Comparison of ENCODE assay signal across 22 cellular contexts in genomic region chr12:31017535-31017934, GRCh38. TPM values are rescaled to one million over a fixed set of nuclear protein-coding genes. Genes with fewer than 3 reads are reported as not detected.
DNase-seq lines count a peak whose midpoint lies in the region; ATAC-seq, FAIRE-seq and TF ChIP-seq lines count a peak whose summit lies in the region.
"Had no signal": no experiment of that assay in that cellular context is flagged by ENCODE, and none has a peak within 500 bp of the region (broad histone marks: within the 10 kb centered on the region; RNA-seq: fewer than 3 reads in every experiment).

No MANE protein-coding gene starts in this region.

- POLR2A ChIA-PET in H1 (lab: Charles Lee; ENCODE audit: partially characterized antibody) = no interaction called here

- no peak for TF ChIP-seq EP300 in H1 (IDR thresholded peaks at IDR 0.05; ENCODE audit: borderline replicate concordance in 1 of 2, low read depth in 2 of 2, low read length in 2 of 2)

- peak; percentile 18 for ATAC-seq in stimulated activated naive CD8-positive, alpha-beta T cell treated with anti-CD3 and anti-CD28 coated beads, Interleukin-15, amount 100 ng/mL, for 72 hours
- no peak for ATAC-seq in stimulated activated naive CD8-positive, alpha-beta T cell treated with anti-CD3 and anti-CD28 coated beads, Interleukin-15, Interleukin-2, amounts not matched to agents 100 U/mL and 50 U/mL, for 24 hours
- no peak for ATAC-seq in HG03439 (IDR thresholded peaks at IDR 0.05; ENCODE audit: unreplicated experiment)

- H2BK120ac ChIP-seq in H1 (replicated peaks; ENCODE audit: low read depth, low read length) = no peak overlapping the region

- H2BK15ac ChIP-seq in H1 (ENCODE audit: low read length) = no peak overlapping the region

- peak overlapping the region; percentile 6; the same call in 1 of the 2 replicates for H2BK5ac ChIP-seq in H1 (ENCODE audit: low read depth, low read length)

- no peak for TF ChIP-seq CTCF in H1 (IDR thresholded peaks at IDR 0.05; ENCODE audit: control extremely low read depth in 1 of 3, insufficient read depth in 1 of 3, low read depth in 1 of 3, low read length in 3 of 3)

- no peak overlapping the region for H3K4me3 ChIP-seq in H1 (ENCODE audit: extremely low read depth in 1 of 4, insufficient read depth in 2 of 4, low read depth in 3 of 4, low read length in 4 of 4)
- H3K4me3 ChIP-seq: MG63, SJSA1 had no signal

- 67% methylated on average over 4 of the region's 4 CpGs; no CpG with 5 or more reads in 1 of the 2 experiments for WGBS in H1 (ENCODE audit: extremely low coverage in 1 of 2, insufficient coverage in 1 of 2, insufficient read length in 1 of 2, insufficient replicate concordance in 2 of 2, low coverage in 1 of 2, low lambda C conversion rate in 2 of 2, missing lambda C conversion rate in 1 of 2), 2 experiments

- no peak overlapping the region for H3K27ac Mint-ChIP-seq in stimulated activated naive CD8-positive, alpha-beta T cell treated with anti-CD3 and anti-CD28 coated beads, Interleukin-15, amount 100 ng/mL, for 72 hours

- CTCF ChIA-PET in H1 (lab: Charles Lee; ENCODE audit: partially characterized antibody) = no interaction called here

- no peaks in the 10 kb centered on the region; a peak in 1 of 8 replicates for H3K36me3 ChIP-seq in H1 (ENCODE audit: control insufficient read depth in 2 of 4, insufficient read depth in 4 of 4, low read length in 3 of 4)
- H3K36me3 ChIP-seq: MG63, SJSA1 had no signal

- H3K4me2 ChIP-seq in H1 (ENCODE audit: insufficient read depth in 1 of 2, low read depth in 2 of 2, low read length in 2 of 2) = no peak overlapping the region

- no peak overlapping the region for H3K27ac ChIP-seq in H1 (ENCODE audit: low read depth, low read length)
- H3K27ac ChIP-seq: HL-60, SJSA1 had no signal

- no peak overlapping the region for H2AFZ ChIP-seq in H1 (ENCODE audit: low read length)

- H3K56ac ChIP-seq in H1 (replicated peaks; ENCODE audit: insufficient read length, low read depth, low read length) = peak overlapping the region; percentile 50

- H2AK5ac ChIP-seq in H1 (ENCODE audit: low read depth, low read length) = no peak overlapping the region; the same call in 1 of the 2 replicates

- no peaks in the 10 kb centered on the region for H3K79me1 ChIP-seq in H1 (ENCODE audit: low read depth, low read length)

- H3K4me1 Mint-ChIP-seq in stimulated activated naive CD8-positive, alpha-beta T cell treated with anti-CD3 and anti-CD28 coated beads, Interleukin-15, amount 100 ng/mL, for 72 hours = no peaks in the 10 kb centered on the region
- H3K4me1 Mint-ChIP-seq: CD8-positive, alpha-beta memory T cell had no signal

- no peak overlapping the region for H3K18ac ChIP-seq in H1 (ENCODE audit: extremely low read depth, low read length)

- no peak for TF ChIP-seq RAD21 in H1 (IDR thresholded peaks at IDR 0.05 in 1 of 2, conservative IDR thresholded peaks at IDR 0.05 in 1 of 2; ENCODE audit: low read depth in 2 of 2, low read length in 2 of 2)

- no peaks in the 10 kb centered on the region for H3K9me3 ChIP-seq in H1 (ENCODE audit: insufficient read depth in 2 of 2, low read depth in 1 of 2, low read length in 1 of 2)
- H3K9me3 ChIP-seq: MG63, SJSA1 had no signal

- H3K4ac ChIP-seq in H1 (replicated peaks; ENCODE audit: insufficient read length, low read depth, low read length) = no peak overlapping the region

- H3K9me3 Mint-ChIP-seq in stimulated activated naive CD8-positive, alpha-beta T cell treated with anti-CD3 and anti-CD28 coated beads, Interleukin-15, amount 100 ng/mL, for 72 hours = no peaks in the 10 kb centered on the region

- no peak overlapping the region for H3K4me3 Mint-ChIP-seq in stimulated activated naive CD8-positive, alpha-beta T cell treated with anti-CD3 and anti-CD28 coated beads, Interleukin-15, amount 100 ng/mL, for 72 hours
- H3K4me3 Mint-ChIP-seq: CD8-positive, alpha-beta memory T cell had no signal

- no peak overlapping the region for H4K8ac ChIP-seq in H1 (ENCODE audit: extremely low read depth, insufficient read depth, low read length)

- H4K91ac ChIP-seq in H1 (replicated peaks; ENCODE audit: insufficient read length, low read length) = peak overlapping the region; percentile 75

- peaks cover 3% of the 10 kb centered on the region; the same call in 1 of the 2 replicates for H3K23me2 ChIP-seq in H1 (ENCODE audit: low read depth, low read length)

- peak overlapping the region; percentile 23; the same call in 1 of the 2 replicates for H2BK12ac ChIP-seq in H1 (ENCODE audit: low read depth, low read length)

- H3K27me3 ChIP-seq in H1 (replicated peaks in 1 of 4; ENCODE audit: control insufficient read depth in 3 of 4, extremely low read depth in 1 of 4, insufficient read depth in 3 of 4, low read length in 3 of 4) = no peaks in the 10 kb centered on the region
- H3K27me3 ChIP-seq: MG63, SJSA1 had no signal

- H4K20me1 ChIP-seq in H1 (replicated peaks in 1 of 2; ENCODE audit: control insufficient read depth in 1 of 2, insufficient read depth in 2 of 2, low read length in 2 of 2) = peaks cover 0 to 2% of the 10 kb centered on the region in 2 experiments

- H3K14ac ChIP-seq in H1 (ENCODE audit: insufficient read length) = no peak overlapping the region

- H2BK20ac ChIP-seq in H1 (ENCODE audit: low read length) = no peak overlapping the region

- H3K79me2 ChIP-seq in H1 (ENCODE audit: control insufficient read depth in 1 of 2, insufficient read depth in 2 of 2, low read length in 2 of 2) = no peaks in the 10 kb centered on the region

- FAIRE-seq in H1 (lab: Jason Lieb, UNC) = no peak

- DNase-seq in stimulated activated naive CD8-positive, alpha-beta T cell treated with anti-CD3 and anti-CD28 coated beads, Interleukin-15, amount 100 ng/mL, for 72 hours = no peak
- no peak for DNase-seq in stimulated activated naive CD8-positive, alpha-beta T cell treated with anti-CD3 and anti-CD28 coated beads, Interleukin-15, Interleukin-2, amounts not matched to agents 100 U/mL and 50 U/mL, for 24 hours
- DNase-seq in H1 (ENCODE audit: low read depth in 1 of 2, low spot score in 2 of 2) = no peak
- DNase-seq in mesenteric fat pad (ENCODE audit: low spot score) = peak; percentile 30
- DNase-seq in SKM-1 treated with dmso at 0.1 percent for 144 hours (lab: John Stamatoyannopoulos, UW; ENCODE audit: unreplicated experiment) = no peak
- no peak for DNase-seq in activated CD4-positive, alpha-beta T cell treated with anti-CD3 and anti-CD28 coated beads for 4 hours
- no peak for DNase-seq in NCI-H748 (lab: John Stamatoyannopoulos, UW; ENCODE audit: unreplicated experiment)
- DNase-seq: C1 segment of cervical spinal cord; CD8-positive, alpha-beta memory T cell; DMS53; EL; H7; Kasumi-1; MG63; NCI-H1048; NCI-H1436; NCI-H1930; NCI-H226; NCI-H524 had no signal

- H3K23ac ChIP-seq in H1 (ENCODE audit: insufficient read length) = no peak overlapping the region

- TF ChIP-seq POLR2A in H1 (IDR thresholded peaks at IDR 0.05; ENCODE audit: control extremely low read depth in 1 of 2, low read depth in 2 of 2, low read length in 2 of 2) = no peak

- no peak overlapping the region for H3K9ac ChIP-seq in H1 (replicated peaks in 1 of 4; ENCODE audit: extremely low read depth in 1 of 4, low read depth in 3 of 4, low read length in 3 of 4)

- no peak overlapping the region for H4K5ac ChIP-seq in H1 (ENCODE audit: insufficient read length, low read depth, low read length)

- no peaks in the 10 kb centered on the region for H3K4me1 ChIP-seq in H1 (replicated peaks in 1 of 4; ENCODE audit: control insufficient read depth in 3 of 4, insufficient read depth in 4 of 4, low read length in 3 of 4)
- H3K4me1 ChIP-seq: SJSA1 had no signal

- peaks cover 12% of the 10 kb centered on the region for H3K27me3 Mint-ChIP-seq in stimulated activated naive CD8-positive, alpha-beta T cell treated with anti-CD3 and anti-CD28 coated beads, Interleukin-15, amount 100 ng/mL, for 72 hours

TF ChIP-seq in H1, 55 proteins besides CTCF, POLR2A, EP300 and RAD21:
- TF ChIP-seq JUND (IDR thresholded peaks at IDR 0.05; ENCODE audit: low read length) (no peak), MAFK (IDR thresholded peaks at IDR 0.05; ENCODE audit: low read depth, low read length) (no peak), ZNF274 (IDR thresholded peaks at IDR 0.05; ENCODE audit: borderline replicate concordance, extremely low read depth, low read length) (no peak), SP2 (IDR thresholded peaks at IDR 0.05; ENCODE audit: low read length) (no peak), GTF2F1 (IDR thresholded peaks at IDR 0.05; ENCODE audit: borderline replicate concordance, low read depth, low read length) (no peak), TEAD4 (IDR thresholded peaks at IDR 0.05; ENCODE audit: low read depth, low read length) (no peak), RXRA (IDR thresholded peaks at IDR 0.05; ENCODE audit: insufficient read depth, low read depth, low read length) (no peak), GABPA (IDR thresholded peaks at IDR 0.05; ENCODE audit: borderline replicate concordance, insufficient read depth, low read length) (no peak)

RNA-seq across cellular contexts. Expression of gene DDX11, which starts 56.1 kb away (rescaled TPM):
- total RNA-seq in H1 (2021; fragmentation: NEBNext Ultra II Directional; extraction: Animal tissue kit (Norgen Biotek cat#: 25700)) = 135 and 141 TPM in 2 replicates
- 61.6 and 77.3 TPM in 2 replicates for polyA plus RNA-seq in H1 (2011; rRNA removed)
- polyA plus RNA-seq in H1 (2011; cell fraction: cytosol; rRNA removed) = 89.6 TPM
- polyA plus RNA-seq in H1 (2011; cell fraction: nucleus; rRNA removed) = 466 TPM
- polyA plus RNA-seq in H1 (2012, experiment 1 of 2) = 106 to 121 TPM (median 117 TPM) in 4 replicates
- polyA plus RNA-seq in H1 (2012, experiment 2 of 2) = 60.6 TPM
- 52.1 TPM for polyA plus RNA-seq in H1 (2013, experiment 1 of 2)
- polyA plus RNA-seq in H1 (2013, experiment 2 of 2) = 44.4 TPM
- polyA minus RNA-seq in H1 (2011; rRNA and poly(A)+ RNA removed) = 107 and 110 TPM in 2 replicates
- 61.2 TPM for polyA minus RNA-seq in H1 (2011; cell fraction: cytosol; rRNA and poly(A)+ RNA removed)
- polyA minus RNA-seq in H1 (2011; cell fraction: nucleus; rRNA and poly(A)+ RNA removed) = 182 TPM
- total RNA-seq in mesenteric fat pad = 28.3 TPM
